Comparison of ENCODE assay signal across 1 cellular context in genomic region chr9:35115680-35116538, GRCh38.
TF ChIP-seq lines count a peak whose summit lies in the region.

TSS of gene ATOSB (minus strand) at chr9:35115862. CDS start at chr9:35108274, 7,588 bp downstream.

TF ChIP-seq in H1, 55 proteins besides CTCF, POLR2A, EP300 and RAD21 (continued from another document):
- TF ChIP-seq CHD7 (IDR thresholded peaks at IDR 0.05; ENCODE audit: insufficient replicate concordance, low read length) (no peak), KDM5A (IDR thresholded peaks at IDR 0.05; ENCODE audit: low read length) (no peak), PHF8 (conservative IDR thresholded peaks at IDR 0.05; ENCODE audit: low read depth, low read length) (no peak), POLR2AphosphoS5 (IDR thresholded peaks at IDR 0.05; ENCODE audit: low read depth, low read length) (no peak), SRF (IDR thresholded peaks at IDR 0.05; ENCODE audit: low read depth, low read length) (no peak), MAX (IDR thresholded peaks at IDR 0.05) (peak; percentile 92), CHD1 (IDR thresholded peaks at IDR 0.05; ENCODE audit: low read depth, low read length) (no peak), JUN (IDR thresholded peaks at IDR 0.05; ENCODE audit: low read depth, low read length) (no peak), SIX5 (IDR thresholded peaks at IDR 0.05; ENCODE audit: low read depth, low read length) (no peak), FOSL1 (IDR thresholded peaks at IDR 0.05; ENCODE audit: insufficient read depth, low read depth, low read length) (no peak), CEBPB (IDR thresholded peaks at IDR 0.05; ENCODE audit: low read depth, low read length) (no peak), USF2 (IDR thresholded peaks at IDR 0.05; ENCODE audit: low read length) (peak; percentile 70), SP1 (IDR thresholded peaks at IDR 0.05; ENCODE audit: low read depth, low read length) (peak; percentile 47; the same call in 1 of the 2 replicates), JUND (IDR thresholded peaks at IDR 0.05; ENCODE audit: low read length) (no peak), SUZ12 (IDR thresholded peaks at IDR 0.05; ENCODE audit: low read length) (no peak), ATF3 (IDR thresholded peaks at IDR 0.05; ENCODE audit: insufficient read depth, low read depth, low read length) (no peak), RBBP5 (IDR thresholded peaks at IDR 0.05; ENCODE audit: borderline replicate concordance, low read depth, low read length) (no peak), CBX8 (IDR thresholded peaks at IDR 0.05; ENCODE audit: borderline replicate concordance, low read depth, low read length) (no peak), GTF2F1 (IDR thresholded peaks at IDR 0.05; ENCODE audit: borderline replicate concordance, low read depth, low read length) (no peak), TBP (IDR thresholded peaks at IDR 0.05; ENCODE audit: low read depth, low read length) (peak; percentile 35; the same call in 1 of the 2 replicates), NANOG (IDR thresholded peaks at IDR 0.05; ENCODE audit: insufficient read depth, low read depth, low read length, poor library complexity, severe bottlenecking) (no peak), TCF12 (IDR thresholded peaks at IDR 0.05; ENCODE audit: low read depth, low read length) (no peak), ASH2L (IDR thresholded peaks at IDR 0.05; ENCODE audit: low read length) (no peak), HDAC6 (IDR thresholded peaks at IDR 0.05; ENCODE audit: low read depth, low read length) (no peak), RNF2 (IDR thresholded peaks at IDR 0.05; ENCODE audit: borderline replicate concordance, low read depth, low read length, missing control alignments, poor library complexity, severe bottlenecking) (no peak), MAFK (IDR thresholded peaks at IDR 0.05; ENCODE audit: low read depth, low read length) (no peak), KDM4A (IDR thresholded peaks at IDR 0.05; ENCODE audit: low read depth, low read length, severe bottlenecking) (no peak), TAF7 (optimal IDR thresholded peaks at IDR 0.05; ENCODE audit: borderline replicate concordance, low read depth, low read length) (no peak), ATF2 (IDR thresholded peaks at IDR 0.05; ENCODE audit: low read length) (no peak), HDAC2 (IDR thresholded peaks at IDR 0.05; ENCODE audit: borderline replicate concordance in 1 of 2, low read depth in 2 of 2, low read length in 2 of 2) (no peak; a peak in 1 of 4 replicates), KDM1A (IDR thresholded peaks at IDR 0.05; ENCODE audit: borderline replicate concordance, low read length) (no peak), NRF1 (IDR thresholded peaks at IDR 0.05; ENCODE audit: low read depth, low read length) (no peak), CBX5 (IDR thresholded peaks at IDR 0.05; ENCODE audit: low read depth, low read length) (no peak), TEAD4 (IDR thresholded peaks at IDR 0.05; ENCODE audit: low read depth, low read length) (peak; percentile 76), E2F6 (IDR thresholded peaks at IDR 0.05) (peak; percentile 53; the same call in 1 of the 2 replicates), BACH1 (IDR thresholded peaks at IDR 0.05; ENCODE audit: low read length) (no peak), YY1 (IDR thresholded peaks at IDR 0.05; ENCODE audit: low read depth, low read length) (no peak), ZNF274 (IDR thresholded peaks at IDR 0.05; ENCODE audit: borderline replicate concordance, extremely low read depth, low read length) (no peak), SP2 (IDR thresholded peaks at IDR 0.05; ENCODE audit: low read length) (no peak), CREB1 (IDR thresholded peaks at IDR 0.05) (peak; percentile 65; the same call in 1 of the 2 replicates), CHD2 (IDR thresholded peaks at IDR 0.05; ENCODE audit: low read length) (no peak), BCL11A (IDR thresholded peaks at IDR 0.05; ENCODE audit: low read depth in 2 of 2, low read length in 2 of 2) (no peak), CTBP2 (IDR thresholded peaks at IDR 0.05; ENCODE audit: borderline replicate concordance, insufficient read depth, insufficient read length, low read length) (no peak), SIRT6 (IDR thresholded peaks at IDR 0.05; ENCODE audit: low read length) (no peak), TAF1 (IDR thresholded peaks at IDR 0.05; ENCODE audit: low read depth, low read length) (peak; percentile 53; the same call in 1 of the 2 replicates), EGR1 (IDR thresholded peaks at IDR 0.05; ENCODE audit: borderline replicate concordance, low read depth, low read length) (peak; percentile 48; the same call in 1 of the 2 replicates), SAP30 (IDR thresholded peaks at IDR 0.05; ENCODE audit: insufficient read depth, insufficient replicate concordance, low read length) (peak; percentile 89), SP4 (IDR thresholded peaks at IDR 0.05; ENCODE audit: low read length) (0 out of 2 replicates have a peak, but pooled peaks have one; percentile 24), EZH2 (IDR thresholded peaks at IDR 0.05; ENCODE audit: low read depth, low read length, severe bottlenecking) (no peak), SIN3A (conservative IDR thresholded peaks at IDR 0.05 in 1 of 2, IDR thresholded peaks at IDR 0.05 in 1 of 2; ENCODE audit: low read depth in 1 of 2, low read length in 2 of 2) (peak; percentile 66 to 84; a peak in 2 of 4 replicates), BRCA1 (IDR thresholded peaks at IDR 0.05; ENCODE audit: low read depth, low read length) (no peak), RFX5 (IDR thresholded peaks at IDR 0.05; ENCODE audit: borderline replicate concordance, low read depth, low read length) (no peak), RXRA (IDR thresholded peaks at IDR 0.05; ENCODE audit: insufficient read depth, low read depth, low read length) (no peak), POU5F1 (IDR thresholded peaks at IDR 0.05; ENCODE audit: low read depth, low read length) (no peak)
